1 cellular context compared by ENCODE assay signal in the genomic region with DNA sequence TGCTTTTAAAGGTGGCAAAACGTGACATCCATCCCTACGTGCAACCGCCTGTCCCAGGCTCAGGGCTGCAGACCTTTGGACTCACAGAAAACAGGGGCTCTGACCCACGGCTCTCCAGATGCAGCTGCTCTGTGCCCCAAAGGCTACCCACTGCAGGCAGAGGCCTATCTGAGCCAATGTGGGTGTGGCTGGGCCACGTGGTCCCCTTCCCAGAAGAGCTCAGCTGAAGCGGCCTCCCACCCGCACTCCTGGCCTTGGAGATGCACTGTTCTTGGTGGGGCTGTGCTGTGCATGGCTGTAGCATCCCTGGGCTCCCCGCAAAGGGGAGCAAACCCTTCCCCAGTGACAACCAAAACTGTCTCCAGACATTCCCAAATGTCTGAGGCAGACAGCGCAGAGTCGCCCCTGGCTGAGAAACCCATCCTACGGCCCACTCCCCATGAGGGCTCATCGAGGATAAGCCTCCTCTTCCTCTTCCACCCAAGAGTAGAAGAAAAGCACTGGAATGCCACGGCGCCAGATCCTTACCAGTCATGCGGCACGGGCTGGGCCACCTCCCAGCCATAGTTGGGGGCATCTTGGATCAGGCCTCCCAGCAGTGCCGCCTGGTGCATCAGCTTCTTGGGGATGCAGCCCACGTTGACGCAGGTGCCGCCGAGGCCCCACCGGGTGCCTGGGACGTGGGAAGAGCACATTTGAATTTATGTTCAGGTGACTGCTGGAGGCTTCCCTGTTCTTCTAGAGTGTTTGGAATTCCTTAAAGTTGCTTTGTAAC.
A peak's percentile ranks its signal among the peaks of the same experiment; 100 is the strongest.
TF ChIP-seq lines count a peak whose summit lies in the region.

No MANE protein-coding gene starts in this region.

TF ChIP-seq in K562, 482 proteins besides CTCF, POLR2A, EP300 and RAD21 (continued from another document and continues in another):
- TF ChIP-seq, protein P1, sequence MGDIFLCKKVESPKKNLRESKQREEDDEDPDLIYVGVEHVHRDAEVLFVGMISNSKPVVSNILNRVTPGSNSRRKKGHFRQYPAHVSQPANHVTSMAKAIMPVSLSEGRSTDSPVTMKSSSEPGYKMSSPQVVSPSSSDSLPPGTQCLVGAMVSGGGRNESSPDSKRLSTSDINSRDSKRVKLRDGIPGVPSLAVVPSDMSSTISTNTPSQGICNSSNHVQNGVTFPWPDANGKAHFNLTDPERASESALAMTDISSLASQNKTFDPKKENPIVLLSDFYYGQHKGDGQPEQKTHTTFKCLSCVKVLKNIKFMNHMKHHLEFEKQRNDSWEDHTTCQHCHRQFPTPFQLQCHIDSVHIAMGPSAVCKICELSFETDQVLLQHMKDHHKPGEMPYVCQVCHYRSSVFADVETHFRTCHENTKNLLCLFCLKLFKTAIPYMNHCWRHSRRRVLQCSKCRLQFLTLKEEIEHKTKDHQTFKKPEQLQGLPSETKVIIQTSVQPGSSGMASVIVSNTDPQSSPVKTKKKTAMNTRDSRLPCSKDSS (IDR thresholded peaks at IDR 0.05; ENCODE audit: low read depth, partially characterized antibody) = no peak
- no peak for TF ChIP-seq ETS2 (tag; IDR thresholded peaks at IDR 0.05; ENCODE audit: borderline replicate concordance, poor library complexity, severe bottlenecking)
- no peak for TF ChIP-seq ZKSCAN3 (CRISPR knock-in tag; IDR thresholded peaks at IDR 0.05)
- TF ChIP-seq RBM17 (IDR thresholded peaks at IDR 0.05; ENCODE audit: borderline replicate concordance, low read depth, low read length) = no peak
- TF ChIP-seq SMARCE1 (IDR thresholded peaks at IDR 0.05) = no peak
- TF ChIP-seq PRMT5 (CRISPR knock-in tag; IDR thresholded peaks at IDR 0.05) = 0 out of 2 replicates have a peak, but pooled peaks have one; percentile 48
- TF ChIP-seq, protein P2, sequence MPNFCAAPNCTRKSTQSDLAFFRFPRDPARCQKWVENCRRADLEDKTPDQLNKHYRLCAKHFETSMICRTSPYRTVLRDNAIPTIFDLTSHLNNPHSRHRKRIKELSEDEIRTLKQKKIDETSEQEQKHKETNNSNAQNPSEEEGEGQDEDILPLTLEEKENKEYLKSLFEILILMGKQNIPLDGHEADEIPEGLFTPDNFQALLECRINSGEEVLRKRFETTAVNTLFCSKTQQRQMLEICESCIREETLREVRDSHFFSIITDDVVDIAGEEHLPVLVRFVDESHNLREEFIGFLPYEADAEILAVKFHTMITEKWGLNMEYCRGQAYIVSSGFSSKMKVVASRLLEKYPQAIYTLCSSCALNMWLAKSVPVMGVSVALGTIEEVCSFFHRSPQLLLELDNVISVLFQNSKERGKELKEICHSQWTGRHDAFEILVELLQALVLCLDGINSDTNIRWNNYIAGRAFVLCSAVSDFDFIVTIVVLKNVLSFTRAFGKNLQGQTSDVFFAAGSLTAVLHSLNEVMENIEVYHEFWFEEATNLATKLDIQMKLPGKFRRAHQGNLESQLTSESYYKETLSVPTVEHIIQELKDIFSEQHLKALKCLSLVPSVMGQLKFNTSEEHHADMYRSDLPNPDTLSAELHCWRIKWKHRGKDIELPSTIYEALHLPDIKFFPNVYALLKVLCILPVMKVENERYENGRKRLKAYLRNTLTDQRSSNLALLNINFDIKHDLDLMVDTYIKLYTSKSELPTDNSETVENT (CRISPR knock-in tag; IDR thresholded peaks at IDR 0.05) = 0 out of 2 replicates have a peak, but pooled peaks have one; percentile 42
- TF ChIP-seq CBFA2T2 (conservative IDR thresholded peaks at IDR 0.05) = peak; percentile 29; the same call in 1 of the 2 replicates
- TF ChIP-seq HIVEP1 (CRISPR knock-in tag; IDR thresholded peaks at IDR 0.05) = no peak
- TF ChIP-seq, protein P3, sequence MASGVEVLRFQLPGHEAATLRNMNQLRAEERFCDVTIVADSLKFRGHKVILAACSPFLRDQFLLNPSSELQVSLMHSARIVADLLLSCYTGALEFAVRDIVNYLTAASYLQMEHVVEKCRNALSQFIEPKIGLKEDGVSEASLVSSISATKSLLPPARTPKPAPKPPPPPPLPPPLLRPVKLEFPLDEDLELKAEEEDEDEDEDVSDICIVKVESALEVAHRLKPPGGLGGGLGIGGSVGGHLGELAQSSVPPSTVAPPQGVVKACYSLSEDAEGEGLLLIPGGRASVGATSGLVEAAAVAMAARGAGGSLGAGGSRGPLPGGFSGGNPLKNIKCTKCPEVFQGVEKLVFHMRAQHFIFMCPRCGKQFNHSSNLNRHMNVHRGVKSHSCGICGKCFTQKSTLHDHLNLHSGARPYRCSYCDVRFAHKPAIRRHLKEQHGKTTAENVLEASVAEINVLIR (CRISPR knock-in tag; IDR thresholded peaks at IDR 0.05) = no peak
- no peak for TF ChIP-seq MAFK (IDR thresholded peaks at IDR 0.05; ENCODE audit: low read length)
- TF ChIP-seq ZNF75A (CRISPR knock-in tag; IDR thresholded peaks at IDR 0.05) = no peak
- TF ChIP-seq, protein P4, sequence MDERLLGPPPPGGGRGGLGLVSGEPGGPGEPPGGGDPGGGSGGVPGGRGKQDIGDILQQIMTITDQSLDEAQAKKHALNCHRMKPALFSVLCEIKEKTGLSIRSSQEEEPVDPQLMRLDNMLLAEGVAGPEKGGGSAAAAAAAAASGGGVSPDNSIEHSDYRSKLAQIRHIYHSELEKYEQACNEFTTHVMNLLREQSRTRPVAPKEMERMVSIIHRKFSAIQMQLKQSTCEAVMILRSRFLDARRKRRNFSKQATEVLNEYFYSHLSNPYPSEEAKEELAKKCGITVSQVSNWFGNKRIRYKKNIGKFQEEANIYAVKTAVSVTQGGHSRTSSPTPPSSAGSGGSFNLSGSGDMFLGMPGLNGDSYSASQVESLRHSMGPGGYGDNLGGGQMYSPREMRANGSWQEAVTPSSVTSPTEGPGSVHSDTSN (CRISPR knock-in tag; IDR thresholded peaks at IDR 0.05; ENCODE audit: low read depth) = no peak
- TF ChIP-seq, protein P4 (tag; conservative IDR thresholded peaks at IDR 0.05; ENCODE audit: low read depth) = no peak
- TF ChIP-seq, protein P5, sequence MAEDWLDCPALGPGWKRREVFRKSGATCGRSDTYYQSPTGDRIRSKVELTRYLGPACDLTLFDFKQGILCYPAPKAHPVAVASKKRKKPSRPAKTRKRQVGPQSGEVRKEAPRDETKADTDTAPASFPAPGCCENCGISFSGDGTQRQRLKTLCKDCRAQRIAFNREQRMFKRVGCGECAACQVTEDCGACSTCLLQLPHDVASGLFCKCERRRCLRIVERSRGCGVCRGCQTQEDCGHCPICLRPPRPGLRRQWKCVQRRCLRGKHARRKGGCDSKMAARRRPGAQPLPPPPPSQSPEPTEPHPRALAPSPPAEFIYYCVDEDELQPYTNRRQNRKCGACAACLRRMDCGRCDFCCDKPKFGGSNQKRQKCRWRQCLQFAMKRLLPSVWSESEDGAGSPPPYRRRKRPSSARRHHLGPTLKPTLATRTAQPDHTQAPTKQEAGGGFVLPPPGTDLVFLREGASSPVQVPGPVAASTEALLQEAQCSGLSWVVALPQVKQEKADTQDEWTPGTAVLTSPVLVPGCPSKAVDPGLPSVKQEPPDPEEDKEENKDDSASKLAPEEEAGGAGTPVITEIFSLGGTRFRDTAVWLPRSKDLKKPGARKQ (CRISPR knock-in tag; IDR thresholded peaks at IDR 0.05) = no peak
- TF ChIP-seq HNRNPUL1 (IDR thresholded peaks at IDR 0.05; ENCODE audit: low read length) = no peak
- no peak for TF ChIP-seq NFE2L1 (tag; IDR thresholded peaks at IDR 0.05; ENCODE audit: borderline replicate concordance, low read depth)
- no peak for TF ChIP-seq BCL6 (CRISPR knock-in tag; IDR thresholded peaks at IDR 0.05)
- TF ChIP-seq ZNF785 (CRISPR knock-in tag; IDR thresholded peaks at IDR 0.05) = no peak
- TF ChIP-seq SREBF2 (CRISPR knock-in tag; IDR thresholded peaks at IDR 0.05) = no peak
- TF ChIP-seq NCOA6 (IDR thresholded peaks at IDR 0.05) = no peak
- no peak for TF ChIP-seq HEY1 (CRISPR knock-in tag; IDR thresholded peaks at IDR 0.05; ENCODE audit: borderline replicate concordance)
- TF ChIP-seq PTBP1 (IDR thresholded peaks at IDR 0.05; ENCODE audit: low read depth, low read length) = no peak
- peak; percentile 6 for TF ChIP-seq HNRNPLL (IDR thresholded peaks at IDR 0.05; ENCODE audit: low read depth, low read length, poor library complexity, severe bottlenecking)
- TF ChIP-seq, protein P6, sequence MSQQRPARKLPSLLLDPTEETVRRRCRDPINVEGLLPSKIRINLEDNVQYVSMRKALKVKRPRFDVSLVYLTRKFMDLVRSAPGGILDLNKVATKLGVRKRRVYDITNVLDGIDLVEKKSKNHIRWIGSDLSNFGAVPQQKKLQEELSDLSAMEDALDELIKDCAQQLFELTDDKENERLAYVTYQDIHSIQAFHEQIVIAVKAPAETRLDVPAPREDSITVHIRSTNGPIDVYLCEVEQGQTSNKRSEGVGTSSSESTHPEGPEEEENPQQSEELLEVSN (IDR thresholded peaks at IDR 0.05; ENCODE audit: borderline replicate concordance in 1 of 2, extremely low read depth in 1 of 2, insufficient read depth in 1 of 2, insufficient read length in 1 of 2, low read depth in 1 of 2, low read length in 1 of 2, poor library complexity in 1 of 2, severe bottlenecking in 1 of 2) = peak; percentile 18 to 23
- TF ChIP-seq, protein P7, sequence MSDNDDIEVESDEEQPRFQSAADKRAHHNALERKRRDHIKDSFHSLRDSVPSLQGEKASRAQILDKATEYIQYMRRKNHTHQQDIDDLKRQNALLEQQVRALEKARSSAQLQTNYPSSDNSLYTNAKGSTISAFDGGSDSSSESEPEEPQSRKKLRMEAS (CRISPR knock-in tag; IDR thresholded peaks at IDR 0.05) = no peak
- no peak for TF ChIP-seq TCFL5 (CRISPR knock-in tag; conservative IDR thresholded peaks at IDR 0.05)
- TF ChIP-seq ZNF77 (CRISPR knock-in tag; IDR thresholded peaks at IDR 0.05) = no peak
- TF ChIP-seq, protein P8, sequence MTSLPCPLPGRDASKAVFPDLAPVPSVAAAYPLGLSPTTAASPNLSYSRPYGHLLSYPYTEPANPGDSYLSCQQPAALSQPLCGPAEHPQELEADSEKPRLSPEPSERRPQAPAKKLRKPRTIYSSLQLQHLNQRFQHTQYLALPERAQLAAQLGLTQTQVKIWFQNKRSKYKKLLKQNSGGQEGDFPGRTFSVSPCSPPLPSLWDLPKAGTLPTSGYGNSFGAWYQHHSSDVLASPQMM (CRISPR knock-in tag; IDR thresholded peaks at IDR 0.05) = no peak
- TF ChIP-seq FUS (optimal IDR thresholded peaks at IDR 0.05; ENCODE audit: low read depth, low read length) = no peak
- no peak for TF ChIP-seq NCOA1 (IDR thresholded peaks at IDR 0.05; ENCODE audit: low read depth)
- no peak for TF ChIP-seq KLF10 (CRISPR knock-in tag; IDR thresholded peaks at IDR 0.05)
- TF ChIP-seq, protein P9, sequence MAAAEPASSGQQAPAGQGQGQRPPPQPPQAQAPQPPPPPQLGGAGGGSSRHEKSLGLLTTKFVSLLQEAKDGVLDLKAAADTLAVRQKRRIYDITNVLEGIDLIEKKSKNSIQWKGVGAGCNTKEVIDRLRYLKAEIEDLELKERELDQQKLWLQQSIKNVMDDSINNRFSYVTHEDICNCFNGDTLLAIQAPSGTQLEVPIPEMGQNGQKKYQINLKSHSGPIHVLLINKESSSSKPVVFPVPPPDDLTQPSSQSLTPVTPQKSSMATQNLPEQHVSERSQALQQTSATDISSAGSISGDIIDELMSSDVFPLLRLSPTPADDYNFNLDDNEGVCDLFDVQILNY (CRISPR knock-in tag; IDR thresholded peaks at IDR 0.05) = no peak
- no peak for TF ChIP-seq GABPB2 (CRISPR knock-in tag; conservative IDR thresholded peaks at IDR 0.05)
- no peak for TF ChIP-seq CSDE1 (IDR thresholded peaks at IDR 0.05)
- TF ChIP-seq ARNT (IDR thresholded peaks at IDR 0.05) = no peak
- TF ChIP-seq HDAC1 (IDR thresholded peaks at IDR 0.05) = peak in 1 of 2 experiments; percentile 69; a peak in 1 of 4 replicates
- TF ChIP-seq, protein P10, sequence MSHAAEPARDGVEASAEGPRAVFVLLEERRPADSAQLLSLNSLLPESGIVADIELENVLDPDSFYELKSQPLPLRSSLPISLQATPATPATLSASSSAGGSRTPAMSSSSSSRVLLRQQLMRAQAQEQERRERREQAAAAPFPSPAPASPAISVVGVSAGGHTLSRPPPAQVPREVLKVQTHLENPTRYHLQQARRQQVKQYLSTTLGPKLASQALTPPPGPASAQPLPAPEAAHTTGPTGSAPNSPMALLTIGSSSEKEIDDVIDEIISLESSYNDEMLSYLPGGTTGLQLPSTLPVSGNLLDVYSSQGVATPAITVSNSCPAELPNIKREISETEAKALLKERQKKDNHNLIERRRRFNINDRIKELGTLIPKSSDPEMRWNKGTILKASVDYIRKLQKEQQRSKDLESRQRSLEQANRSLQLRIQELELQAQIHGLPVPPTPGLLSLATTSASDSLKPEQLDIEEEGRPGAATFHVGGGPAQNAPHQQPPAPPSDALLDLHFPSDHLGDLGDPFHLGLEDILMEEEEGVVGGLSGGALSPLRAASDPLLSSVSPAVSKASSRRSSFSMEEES (CRISPR knock-in tag; IDR thresholded peaks at IDR 0.05) = no peak
- TF ChIP-seq SIRT6 (IDR thresholded peaks at IDR 0.05; ENCODE audit: low read depth, low read length) = no peak
- TF ChIP-seq TAF15 (IDR thresholded peaks at IDR 0.05; ENCODE audit: low read depth, low read length) = no peak
- TF ChIP-seq STAT5B (CRISPR knock-in tag; IDR thresholded peaks at IDR 0.05) = no peak
- TF ChIP-seq, protein P11, sequence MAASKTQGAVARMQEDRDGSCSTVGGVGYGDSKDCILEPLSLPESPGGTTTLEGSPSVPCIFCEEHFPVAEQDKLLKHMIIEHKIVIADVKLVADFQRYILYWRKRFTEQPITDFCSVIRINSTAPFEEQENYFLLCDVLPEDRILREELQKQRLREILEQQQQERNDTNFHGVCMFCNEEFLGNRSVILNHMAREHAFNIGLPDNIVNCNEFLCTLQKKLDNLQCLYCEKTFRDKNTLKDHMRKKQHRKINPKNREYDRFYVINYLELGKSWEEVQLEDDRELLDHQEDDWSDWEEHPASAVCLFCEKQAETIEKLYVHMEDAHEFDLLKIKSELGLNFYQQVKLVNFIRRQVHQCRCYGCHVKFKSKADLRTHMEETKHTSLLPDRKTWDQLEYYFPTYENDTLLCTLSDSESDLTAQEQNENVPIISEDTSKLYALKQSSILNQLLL (CRISPR knock-in tag; IDR thresholded peaks at IDR 0.05; ENCODE audit: borderline replicate concordance) = no peak
- no peak for TF ChIP-seq DDX20 (tag; IDR thresholded peaks at IDR 0.05; ENCODE audit: low read depth)
- TF ChIP-seq ZKSCAN8 (CRISPR knock-in tag; IDR thresholded peaks at IDR 0.05) = no peak
- TF ChIP-seq ELF1 (tag; IDR thresholded peaks at IDR 0.05) = no peak
- TF ChIP-seq, protein P12, sequence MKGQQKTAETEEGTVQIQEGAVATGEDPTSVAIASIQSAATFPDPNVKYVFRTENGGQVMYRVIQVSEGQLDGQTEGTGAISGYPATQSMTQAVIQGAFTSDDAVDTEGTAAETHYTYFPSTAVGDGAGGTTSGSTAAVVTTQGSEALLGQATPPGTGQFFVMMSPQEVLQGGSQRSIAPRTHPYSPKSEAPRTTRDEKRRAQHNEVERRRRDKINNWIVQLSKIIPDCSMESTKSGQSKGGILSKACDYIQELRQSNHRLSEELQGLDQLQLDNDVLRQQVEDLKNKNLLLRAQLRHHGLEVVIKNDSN (CRISPR knock-in tag; IDR thresholded peaks at IDR 0.05) = no peak
- TF ChIP-seq ZNF695 (CRISPR knock-in tag; IDR thresholded peaks at IDR 0.05) = no peak
- TF ChIP-seq NCOA4 (IDR thresholded peaks at IDR 0.05; ENCODE audit: partially characterized antibody) = no peak
- 0 out of 2 replicates have a peak, but pooled peaks have one; percentile 15 for TF ChIP-seq HDAC6 (IDR thresholded peaks at IDR 0.05; ENCODE audit: low read depth, low read length)
- no peak for TF ChIP-seq HDAC8 (tag; IDR thresholded peaks at IDR 0.05)
